In genomic region chr6:5570641-5571040, GRCh38 we compare ENCODE assay signal across 31 cellular contexts.
"Had no signal": no experiment of that assay in that cellular context is flagged by ENCODE, and none has a peak within 500 bp of the region (broad histone marks: within the 10 kb centered on the region; RNA-seq: fewer than 3 reads in every experiment).

No MANE protein-coding gene starts in this region.

- H3K9me3 Mint-ChIP-seq: activated T-helper 1 cell treated with anti-CD3 and anti-CD28 coated beads, Interleukin-12 subunit alpha, Interleukin-12 subunit beta, Interleukin-2, Interleukin-4 antibody, amounts not matched to agents 30 ng/mL and 10 ng/mL and 1 ng/mL, durations not matched to agents 14 hours and 24 hours and 36 hours; T-helper 2 cell treated with Interferon-gamma antibody and Interleukin-4, amounts not matched to agents 5 μg/mL and 100 μg/mL, for 36 hours had no signal

- H3K9me3 ChIP-seq: ascending aorta, colonic mucosa, esophagus squamous epithelium had no signal

- DNase-seq: activated CD4-positive, alpha-beta memory T cell treated with anti-CD3 and anti-CD28 coated beads for 36 hours; activated CD4-positive, alpha-beta T cell treated with anti-CD3 and anti-CD28 coated beads for 36 hours; activated CD4-positive, alpha-beta T cell treated with anti-CD3 and anti-CD28 coated beads, Interleukin-2, amount 10 ng/mL, durations not matched to agents 24 days and 14 days; activated CD4-positive, CD25-positive, alpha-beta regulatory T cell; activated CD4-positive, CD25-positive, alpha-beta regulatory T cell treated with anti-CD3 and anti-CD28 coated beads, Interleukin-2, amount 50 U/mL, for 72 hours; activated CD8-positive, alpha-beta memory T cell treated with anti-CD3 and anti-CD28 coated beads, Interleukin-2, amount 10 ng/mL, durations not matched to agents 7 days and 5 days; activated CD8-positive, alpha-beta memory T cell treated with anti-CD3 and anti-CD28 coated beads, Interleukin-2, amount 50 U/mL, for 4 hours; activated CD8-positive, alpha-beta T cell treated with anti-CD3 and anti-CD28 coated beads, Interleukin-2, amount 10 ng/mL, durations not matched to agents 7 days and 5 days; activated effector memory CD4-positive, alpha-beta T cell treated with anti-CD3 and anti-CD28 coated beads, Interleukin-2, amount 50 U/mL, for 16 hours; activated naive CD4-positive, alpha-beta T cell treated with anti-CD3 and anti-CD28 coated beads, Interleukin-2, amount 10 ng/mL, durations not matched to agents 7 days and 5 days; activated naive CD8-positive, alpha-beta T cell treated with anti-CD3 and anti-CD28 coated beads, Interleukin-2, amount 10 ng/mL, durations not matched to agents 7 days and 5 days; activated T-cell treated with anti-CD3 and anti-CD28 coated beads, Interleukin-2, amount 50 U/mL, for 1 hour; activated T-cell treated with anti-CD3 and anti-CD28 coated beads, Interleukin-2, amount 50 U/mL, for 48 hours; central memory CD4-positive, alpha-beta T cell; cerebellar nuclear complex; colonic mucosa; effector CD8-positive, alpha-beta T cell; esophagus squamous epithelium; foreskin melanocyte; heart right ventricle; T1000 had no signal

- H3K4me1 ChIP-seq: ascending aorta, breast epithelium, colonic mucosa, heart right ventricle had no signal

- H3K79me2 ChIP-seq: hepatocyte had no signal

- H3K4me2 ChIP-seq: hepatocyte had no signal

- H3K27ac ChIP-seq: ascending aorta, breast epithelium, cardiac muscle cell, colonic mucosa, epithelial cell of prostate, esophagus squamous epithelium, gastroesophageal sphincter, heart right ventricle, hepatocyte had no signal

- H3K27ac Mint-ChIP-seq: activated CD4-positive, alpha-beta memory T cell treated with anti-CD3 and anti-CD28 coated beads for 36 hours; activated CD4-positive, alpha-beta T cell treated with anti-CD3 and anti-CD28 coated beads for 36 hours; activated CD4-positive, alpha-beta T cell treated with anti-CD3 and anti-CD28 coated beads, Interleukin-2, amount 10 ng/mL, durations not matched to agents 24 days and 14 days; activated CD8-positive, alpha-beta memory T cell treated with anti-CD3 and anti-CD28 coated beads, Interleukin-2, amount 10 ng/mL, durations not matched to agents 7 days and 5 days; activated CD8-positive, alpha-beta T cell treated with anti-CD3 and anti-CD28 coated beads, Interleukin-2, amount 10 ng/mL, durations not matched to agents 7 days and 5 days; activated naive CD4-positive, alpha-beta T cell treated with anti-CD3 and anti-CD28 coated beads, Interleukin-2, amount 10 ng/mL, durations not matched to agents 7 days and 5 days; activated naive CD4-positive, alpha-beta T cell treated with anti-CD3 and anti-CD28 coated beads, Interleukin-2, amount 50 U/mL, for 72 hours; activated naive CD8-positive, alpha-beta T cell treated with anti-CD3 and anti-CD28 coated beads, Interleukin-2, amount 10 ng/mL, durations not matched to agents 7 days and 5 days; activated T-helper 1 cell treated with anti-CD3 and anti-CD28 coated beads, Interleukin-12 subunit alpha, Interleukin-12 subunit beta, Interleukin-2, Interleukin-4 antibody, amounts not matched to agents 30 ng/mL and 10 ng/mL and 1 ng/mL, durations not matched to agents 14 hours and 24 hours and 36 hours; activated T-helper 2 cell treated with anti-CD3 and anti-CD28 coated beads, Interferon-gamma antibody, Interleukin-2, Interleukin-4, amounts not matched to agents 10 μg/mL and 5 μg/mL and 100 μg/mL, durations not matched to agents 14 hours and 24 hours and 36 hours; T-helper 2 cell treated with Interferon-gamma antibody and Interleukin-4, amounts not matched to agents 5 μg/mL and 100 μg/mL, for 36 hours had no signal

- H3K4me3 ChIP-seq: ascending aorta, breast epithelium, cardiac muscle cell, colonic mucosa, esophagus squamous epithelium, gastroesophageal sphincter, heart right ventricle, hepatocyte had no signal

- H3K27me3 Mint-ChIP-seq: activated CD4-positive, alpha-beta memory T cell treated with anti-CD3 and anti-CD28 coated beads for 36 hours; activated CD4-positive, alpha-beta T cell treated with anti-CD3 and anti-CD28 coated beads for 36 hours; activated CD4-positive, alpha-beta T cell treated with anti-CD3 and anti-CD28 coated beads, Interleukin-2, amount 10 ng/mL, durations not matched to agents 24 days and 14 days; activated CD8-positive, alpha-beta memory T cell treated with anti-CD3 and anti-CD28 coated beads, Interleukin-2, amount 10 ng/mL, durations not matched to agents 7 days and 5 days; activated naive CD4-positive, alpha-beta T cell treated with anti-CD3 and anti-CD28 coated beads, Interleukin-2, amount 10 ng/mL, durations not matched to agents 7 days and 5 days; activated naive CD8-positive, alpha-beta T cell treated with anti-CD3 and anti-CD28 coated beads, Interleukin-2, amount 10 ng/mL, durations not matched to agents 7 days and 5 days had no signal

- H3K4me3 Mint-ChIP-seq: activated CD4-positive, alpha-beta memory T cell treated with anti-CD3 and anti-CD28 coated beads for 36 hours; activated CD4-positive, alpha-beta T cell treated with anti-CD3 and anti-CD28 coated beads for 36 hours; activated CD4-positive, alpha-beta T cell treated with anti-CD3 and anti-CD28 coated beads, Interleukin-2, amount 10 ng/mL, durations not matched to agents 24 days and 14 days; activated CD8-positive, alpha-beta memory T cell treated with anti-CD3 and anti-CD28 coated beads, Interleukin-2, amount 10 ng/mL, durations not matched to agents 7 days and 5 days; activated CD8-positive, alpha-beta T cell treated with anti-CD3 and anti-CD28 coated beads, Interleukin-2, amount 10 ng/mL, durations not matched to agents 7 days and 5 days; activated naive CD4-positive, alpha-beta T cell treated with anti-CD3 and anti-CD28 coated beads, Interleukin-2, amount 10 ng/mL, durations not matched to agents 7 days and 5 days; activated naive CD8-positive, alpha-beta T cell treated with anti-CD3 and anti-CD28 coated beads, Interleukin-2, amount 10 ng/mL, durations not matched to agents 7 days and 5 days; activated T-helper 1 cell treated with anti-CD3 and anti-CD28 coated beads, Interleukin-12 subunit alpha, Interleukin-12 subunit beta, Interleukin-2, Interleukin-4 antibody, amounts not matched to agents 30 ng/mL and 10 ng/mL and 1 ng/mL, durations not matched to agents 14 hours and 24 hours and 36 hours; T-helper 2 cell treated with Interferon-gamma antibody and Interleukin-4, amounts not matched to agents 5 μg/mL and 100 μg/mL, for 36 hours had no signal

- H2AFZ ChIP-seq: hepatocyte had no signal

- H3K27me3 ChIP-seq: ascending aorta, breast epithelium, cardiac muscle cell, colonic mucosa, esophagus squamous epithelium, gastroesophageal sphincter, heart right ventricle, hepatocyte had no signal

- H3K4me1 Mint-ChIP-seq: activated naive CD4-positive, alpha-beta T cell treated with anti-CD3 and anti-CD28 coated beads, Interleukin-2, amount 10 ng/mL, durations not matched to agents 7 days and 5 days had no signal

- H3K36me3 ChIP-seq: ascending aorta, breast epithelium, cardiac muscle cell, colonic mucosa, esophagus squamous epithelium, gastroesophageal sphincter, heart right ventricle had no signal
